19 cellular contexts compared by ENCODE assay signal in genomic region chr2:236161531-236161930, GRCh38. TPM values are rescaled to one million over a fixed set of nuclear protein-coding genes. Genes with fewer than 3 reads are reported as not detected.
DNase-seq lines count a peak whose midpoint lies in the region; ATAC-seq, FAIRE-seq and TF ChIP-seq lines count a peak whose summit lies in the region.
"Had no signal": no experiment of that assay in that cellular context is flagged by ENCODE, and none has a peak within 500 bp of the region (broad histone marks: within the 10 kb centered on the region; RNA-seq: fewer than 3 reads in every experiment).

No MANE protein-coding gene starts in this region.

- H3K4me1 Mint-ChIP-seq in neural progenitor cell = peaks cover 51% of the 10 kb centered on the region

- CTCF ChIA-PET in HCT116 (lab: Charles Lee) (no interaction called here), H1 (lab: Charles Lee; ENCODE audit: partially characterized antibody) (interaction anchor here (0.6 to 3.1 kb wide), 6 partner anchors 9 to 383 kb away, joined by 3 to 44 read pairs (median 4); no protein-coding TSS in a partner anchor)

- ATAC-seq in HCT116 (no peak), left lobe of liver (no peak), HG03342 (IDR thresholded peaks at IDR 0.05; ENCODE audit: unreplicated experiment) (no peak)

- intact Hi-C loops in HCT116 (cut with micrococcal nuclease) (no loop called here), posterior vena cava (cut with DNase I) (no loop called here)

- H2BK15ac ChIP-seq in H1 (ENCODE audit: low read length) = peak overlapping the region; percentile 81; the same call in 1 of the 2 replicates

- H3K27ac ChIP-seq in HCT116 (ENCODE audit: low read depth, low read length) (peak overlapping the region; percentile 33; the same call in 1 of the 2 replicates), H1 (ENCODE audit: low read depth, low read length) (no peak overlapping the region), neural progenitor cell (no peak overlapping the region)
- H3K27ac ChIP-seq: KMS-11, PC-9, SJCRH30 had no signal

- H4K5ac ChIP-seq in H1 (ENCODE audit: insufficient read length, low read depth, low read length) = no peak overlapping the region

- H3K9me3 ChIP-seq in HCT116 (ENCODE audit: control insufficient read depth in 1 of 2, insufficient read depth in 1 of 2, low read depth in 1 of 2, low read length in 2 of 2) = no peaks in the 10 kb centered on the region
- no peaks in the 10 kb centered on the region for H3K9me3 ChIP-seq in H1 (ENCODE audit: insufficient read depth in 2 of 2, low read depth in 1 of 2, low read length in 1 of 2)
- H3K9me3 ChIP-seq in neural progenitor cell (ENCODE audit: low read depth) = no peaks in the 10 kb centered on the region
- H3K9me3 ChIP-seq: SJCRH30 had no signal

- H3K4me1 ChIP-seq in HCT116 (ENCODE audit: control insufficient read depth in 1 of 2, insufficient read depth in 2 of 2, low read length in 2 of 2) = peaks cover 0 to 13% of the 10 kb centered on the region in 2 experiments; a peak in 1 of 4 replicates
- peaks cover 4 to 54% (median 40%) of the 10 kb centered on the region in 4 experiments for H3K4me1 ChIP-seq in H1 (replicated peaks in 1 of 4; ENCODE audit: control insufficient read depth in 3 of 4, insufficient read depth in 4 of 4, low read length in 3 of 4)
- peaks cover 41% of the 10 kb centered on the region for H3K4me1 ChIP-seq in neural progenitor cell
- H3K4me1 ChIP-seq: SJCRH30 had no signal

- peaks cover 2% of the 10 kb centered on the region for H3K36me3 Mint-ChIP-seq in neural progenitor cell
- H3K36me3 Mint-ChIP-seq: CD14-positive monocyte had no signal

- DNase-seq in AG20443 (ENCODE audit: low spot score) (peak; percentile 12), HCT116 (ENCODE audit: low read depth, low spot score) (no peak), H1 (ENCODE audit: low read depth in 1 of 2, low spot score in 2 of 2) (no peak), neural progenitor cell (ENCODE audit: low spot score) (peak; percentile 19), left lobe of liver (ENCODE audit: low spot score) (no peak), posterior vena cava (ENCODE audit: low spot score) (no peak)
- no peak for DNase-seq in activated effector memory CD4-positive, alpha-beta T cell treated with Interleukin-2 at 50 U/mL for 16 hours
- DNase-seq: AML-193, DND-41, MV-4-11, NCI-H1417, NCI-H187, NCI-H2227 treated with DMSO at 0.1 percent for 48 hours, NCI-H524, PC-9, SJCRH30 had no signal

- peaks cover 41% of the 10 kb centered on the region for H3F3A ChIP-seq in neural progenitor cell (ENCODE audit: low read depth)

- H4K20me1 ChIP-seq in HCT116 (ENCODE audit: insufficient read depth) (no peaks in the 10 kb centered on the region), H1 (replicated peaks in 1 of 2; ENCODE audit: control insufficient read depth in 1 of 2, insufficient read depth in 2 of 2, low read length in 2 of 2) (peaks cover 14% of the 10 kb centered on the region in 2 experiments), neural progenitor cell (ENCODE audit: low read depth) (peaks cover 99% of the 10 kb centered on the region)

- BruUV-seq in HCT116 (replicated peaks; lab: Mats Ljungman, UMichigan) = no TSS peak

- POLR2A ChIA-PET in HCT116 (lab: Charles Lee) (no interaction called here), H1 (lab: Charles Lee; ENCODE audit: partially characterized antibody) (interaction anchor here (1.1 to 6.3 kb wide), 4 partner anchors 9 to 65 kb away, joined by 3 to 54 read pairs (median 4); partner anchors contain the start of gene GBX2)

- TF ChIP-seq EP300 in H1 (IDR thresholded peaks at IDR 0.05; ENCODE audit: borderline replicate concordance in 1 of 2, low read depth in 2 of 2, low read length in 2 of 2) = no peak

- H2BK20ac ChIP-seq in H1 (ENCODE audit: low read length) = peak overlapping the region; percentile 80; the same call in 1 of the 2 replicates

- H3K27me3 ChIP-seq in HCT116 (ENCODE audit: insufficient read depth, low read length) (no peaks in the 10 kb centered on the region), H1 (replicated peaks in 1 of 4; ENCODE audit: control insufficient read depth in 3 of 4, extremely low read depth in 1 of 4, insufficient read depth in 3 of 4, low read length in 3 of 4) (peaks cover 87 to 98% (median 95%) of the 10 kb centered on the region in 4 experiments), neural progenitor cell (peaks cover 100% of the 10 kb centered on the region)
- H3K27me3 ChIP-seq: SJCRH30 had no signal

- H3K79me2 ChIP-seq in HCT116 (ENCODE audit: insufficient read depth, low read length) (no peaks in the 10 kb centered on the region), H1 (ENCODE audit: control insufficient read depth in 1 of 2, insufficient read depth in 2 of 2, low read length in 2 of 2) (no peaks in the 10 kb centered on the region), neural progenitor cell (ENCODE audit: low read depth) (no peaks in the 10 kb centered on the region)

- H3K4me3 Mint-ChIP-seq in neural progenitor cell = no peak overlapping the region

- no peak for TF ChIP-seq POLR2A in HCT116 (IDR thresholded peaks at IDR 0.05; ENCODE audit: borderline replicate concordance, extremely low read depth, insufficient read depth, insufficient read length)
- TF ChIP-seq POLR2A in H1 (IDR thresholded peaks at IDR 0.05; ENCODE audit: control extremely low read depth in 1 of 2, low read depth in 2 of 2, low read length in 2 of 2) = no peak

- H3K9ac ChIP-seq in HCT116 (ENCODE audit: low read length) (no peak overlapping the region), H1 (replicated peaks in 1 of 4; ENCODE audit: extremely low read depth in 1 of 4, low read depth in 3 of 4, low read length in 3 of 4) (no peak overlapping the region), neural progenitor cell (no peak overlapping the region)
- H3K9ac ChIP-seq: KMS-11 had no signal

- no peak overlapping the region for H2AFZ ChIP-seq in HCT116 (ENCODE audit: low read depth, low read length, poor library complexity, severe bottlenecking)
- H2AFZ ChIP-seq in H1 (ENCODE audit: low read length) = no peak overlapping the region
- no peak overlapping the region for H2AFZ ChIP-seq in neural progenitor cell (replicated peaks)
- H2AFZ ChIP-seq: PC-9 had no signal

- no peak overlapping the region for H3K4ac ChIP-seq in H1 (replicated peaks; ENCODE audit: insufficient read length, low read depth, low read length)

- no peak overlapping the region for H3K4me3 ChIP-seq in HCT116 (replicated peaks in 1 of 2; ENCODE audit: low read depth in 1 of 2, low read length in 2 of 2)
- no peak overlapping the region for H3K4me3 ChIP-seq in H1 (ENCODE audit: extremely low read depth in 1 of 4, insufficient read depth in 2 of 4, low read depth in 3 of 4, low read length in 4 of 4)
- no peak overlapping the region for H3K4me3 ChIP-seq in neural progenitor cell
- H3K4me3 ChIP-seq: PC-9, SJCRH30 had no signal

- peak overlapping the region; percentile 89; the same call in 1 of the 2 replicates for H2AK5ac ChIP-seq in H1 (ENCODE audit: low read depth, low read length)

- no peaks in the 10 kb centered on the region for H3K79me1 ChIP-seq in H1 (ENCODE audit: low read depth, low read length)

- peak overlapping the region; percentile 4 for H4K91ac ChIP-seq in H1 (replicated peaks; ENCODE audit: insufficient read length, low read length)

- H2BK5ac ChIP-seq in H1 (ENCODE audit: low read depth, low read length) = peak overlapping the region; percentile 97; the same call in 1 of the 2 replicates

- H3K14ac ChIP-seq in H1 (ENCODE audit: insufficient read length) = no peak overlapping the region

- H3K4me2 ChIP-seq in HCT116 (ENCODE audit: low read length) (no peak overlapping the region), H1 (ENCODE audit: insufficient read depth in 1 of 2, low read depth in 2 of 2, low read length in 2 of 2) (no peak overlapping the region), neural progenitor cell (no peak overlapping the region)
- H3K4me2 ChIP-seq: KMS-11, PC-9 had no signal

- peak overlapping the region; percentile 97; the same call in 1 of the 2 replicates for H2BK12ac ChIP-seq in H1 (ENCODE audit: low read depth, low read length)

- RAD21 ChIA-PET in HCT116 (lab: Charles Lee; ENCODE audit: low non-redundant PET in 1 of 2, low total read pairs in 2 of 2, uncharacterized antibody in 2 of 2, unreplicated experiment in 2 of 2) = no interaction called here

- H3K27ac Mint-ChIP-seq in neural progenitor cell = no peak overlapping the region
- H3K27ac Mint-ChIP-seq: CD14-positive monocyte had no signal

- TF ChIP-seq RAD21 in HCT116 (IDR thresholded peaks at IDR 0.05; ENCODE audit: low read depth) (no peak), H1 (IDR thresholded peaks at IDR 0.05 in 1 of 2, conservative IDR thresholded peaks at IDR 0.05 in 1 of 2; ENCODE audit: low read depth in 2 of 2, low read length in 2 of 2) (no peak)

- no peaks in the 10 kb centered on the region for H3K9me2 ChIP-seq in HCT116 (ENCODE audit: insufficient read depth)

- no peak for FAIRE-seq in H1 (lab: Jason Lieb, UNC)

- WGBS in H1 (ENCODE audit: extremely low coverage in 1 of 2, insufficient coverage in 1 of 2, insufficient read length in 1 of 2, insufficient replicate concordance in 2 of 2, low coverage in 1 of 2, low lambda C conversion rate in 2 of 2, missing lambda C conversion rate in 1 of 2), 2 experiments = 52% methylated on average over 12 of the region's 12 CpGs; no CpG with 5 or more reads in 1 of the 2 experiments

- no peak overlapping the region for H2BK120ac ChIP-seq in H1 (replicated peaks; ENCODE audit: low read depth, low read length)

- peak overlapping the region; percentile 78 for H3K18ac ChIP-seq in H1 (ENCODE audit: extremely low read depth, low read length)

- no peaks in the 10 kb centered on the region for H3K9me3 Mint-ChIP-seq in neural progenitor cell

- TF ChIP-seq CTCF in HCT116 (IDR thresholded peaks at IDR 0.05 in 2 of 3, conservative IDR thresholded peaks at IDR 0.05 in 1 of 3; ENCODE audit: borderline replicate concordance in 1 of 3, insufficient read depth in 1 of 3, low read depth in 2 of 3, low read length in 2 of 3) (no peak), H1 (IDR thresholded peaks at IDR 0.05; ENCODE audit: control extremely low read depth in 1 of 3, insufficient read depth in 1 of 3, low read depth in 1 of 3, low read length in 3 of 3) (no peak), neural progenitor cell (IDR thresholded peaks at IDR 0.05) (no peak)

- H3K56ac ChIP-seq in H1 (replicated peaks; ENCODE audit: insufficient read length, low read depth, low read length) = no peak overlapping the region

- H3K23me2 ChIP-seq in H1 (ENCODE audit: low read depth, low read length) = peaks cover 18% of the 10 kb centered on the region; the same call in 1 of the 2 replicates

- no peak overlapping the region for H3K23ac ChIP-seq in H1 (ENCODE audit: insufficient read length)

- peaks cover 62% of the 10 kb centered on the region for H3K27me3 Mint-ChIP-seq in neural progenitor cell (ENCODE audit: insufficient read depth, low read depth)

- no peaks in the 10 kb centered on the region for H3K36me3 ChIP-seq in HCT116 (ENCODE audit: control insufficient read depth in 1 of 2, insufficient read depth in 2 of 2, low read length in 2 of 2)
- H3K36me3 ChIP-seq in H1 (ENCODE audit: control insufficient read depth in 2 of 4, insufficient read depth in 4 of 4, low read length in 3 of 4) = no peaks in the 10 kb centered on the region; a peak in 1 of 8 replicates
- no peaks in the 10 kb centered on the region for H3K36me3 ChIP-seq in neural progenitor cell

- no peak overlapping the region; the same call in 1 of the 2 replicates for H4K8ac ChIP-seq in H1 (ENCODE audit: extremely low read depth, insufficient read depth, low read length)

RNA-seq across cellular contexts. Expression of gene GBX2, which starts 6.7 kb away (rescaled TPM):
- 5.9 TPM for total RNA-seq in HCT116 (2021; ENCODE audit: unreplicated experiment)
- polyA plus RNA-seq in HCT116 (2012) = 1.4 and 2.1 TPM in 2 replicates
- 0.89 and 1.2 TPM in 2 replicates for total RNA-seq in H1 (2021; fragmentation: NEBNext Ultra II Directional; extraction: Animal tissue kit (Norgen Biotek cat#: 25700))
- polyA plus RNA-seq in H1 (2011; rRNA removed) = 0.38 and 0.64 TPM in 2 replicates
- 0.54 TPM for polyA plus RNA-seq in H1 (2011; cell fraction: cytosol; rRNA removed)
- polyA plus RNA-seq in H1 (2011; cell fraction: nucleus; rRNA removed) = 0.74 TPM
- polyA plus RNA-seq in H1 (2012, experiment 1 of 2) = 0.53 to 0.94 TPM (median 0.74 TPM) in 4 replicates
- polyA plus RNA-seq in H1 (2012, experiment 2 of 2) = 0.68 TPM
- 1.9 TPM for polyA plus RNA-seq in H1 (2013, experiment 1 of 2)
- polyA plus RNA-seq in H1 (2013, experiment 2 of 2) = 1.9 TPM
- polyA minus RNA-seq in H1 (2011; rRNA and poly(A)+ RNA removed) = 0.24 and 0.32 TPM in 2 replicates
- polyA minus RNA-seq in H1 (2011; cell fraction: cytosol; rRNA and poly(A)+ RNA removed) = 0.88 TPM
- 1.9 TPM for polyA minus RNA-seq in H1 (2011; cell fraction: nucleus; rRNA and poly(A)+ RNA removed)
- total RNA-seq in neural progenitor cell (ENCODE audit: low replicate concordance) = 0.46 TPM in 1 of 2 replicates, not detected in the other
- not detected for total RNA-seq in left lobe of liver
- total RNA-seq in posterior vena cava = not detected
- total RNA-seq: PC-9 had no signal
- polyA plus RNA-seq: CD14-positive monocyte had no signal

Comparison
In these comparisons a context has a peak if more than half of its experiments do, and no peak if none do; other contexts are left out.
1. DNase-seq: peak in AG20443 (single experiment) and neural progenitor cell (single experiment); none in HCT116 (single experiment), H1 (0 of 2), left lobe of liver (single experiment), posterior vena cava (single experiment) and activated effector memory CD4-positive, alpha-beta T cell treated with Interleukin-2 at 50 U/mL for 16 hours (single experiment).